Comparison of ENCODE assay signal across 9 cellular contexts in genomic region chr22:27331526-27332281, GRCh38.
A peak's percentile ranks its signal among the peaks of the same experiment; 100 is the strongest.
DNase-seq lines count a peak whose midpoint lies in the region; ATAC-seq, FAIRE-seq and TF ChIP-seq lines count a peak whose summit lies in the region.
"Had no signal": no experiment of that assay in that cellular context is flagged by ENCODE, and none has a peak within 500 bp of the region (broad histone marks: within the 10 kb centered on the region; RNA-seq: fewer than 3 reads in every experiment).

No MANE protein-coding gene starts in this region.

- peak overlapping the region; percentile 19 for H3K4me3 ChIP-seq in adipocyte (ENCODE audit: low read length)

- DNase-seq in NCI-H146 (lab: John Stamatoyannopoulos, UW): peak; percentile 8
- DNase-seq in NCI-H146 treated with DMSO at 0.1 percent for 48 hours (lab: John Stamatoyannopoulos, UW; ENCODE audit: unreplicated experiment): no peak
- peak; percentile 48 for DNase-seq in adipocyte (ENCODE audit: low read depth)
- peak; percentile 54 for DNase-seq in iPS-NIHi11 (ENCODE audit: low spot score)
- peak; percentile 17 for DNase-seq in superior temporal gyrus (ENCODE audit: extremely low spot score)
- DNase-seq in NCI-H524 treated with DMSO at 0.1 percent for 48 hours (lab: John Stamatoyannopoulos, UW): no peak
- no peak for DNase-seq in H54 (ENCODE audit: insufficient read length, low spot score)

- TF ChIP-seq POLR2A in H54 (IDR thresholded peaks at IDR 0.05; ENCODE audit: low read depth, low read length): no peak

- H3K27me3 ChIP-seq in adipocyte (replicated peaks; ENCODE audit: control insufficient read depth, insufficient read depth, low read length): peaks cover 71% of the 10 kb centered on the region

- no peak overlapping the region for H3K9ac ChIP-seq in adipocyte (ENCODE audit: low read length)
- H3K9ac ChIP-seq: KMS-11 had no signal

- no peak for FAIRE-seq in H54 (lab: Jason Lieb, UNC)

- H3K36me3 ChIP-seq in adipocyte (ENCODE audit: control insufficient read depth, insufficient read depth, low read length, severe bottlenecking): no peaks in the 10 kb centered on the region

- peaks cover 6% of the 10 kb centered on the region for H3K4me1 ChIP-seq in adipocyte (ENCODE audit: control insufficient read depth, insufficient read depth, low read length)

- ATAC-seq in GM18861 (IDR thresholded peaks at IDR 0.05; ENCODE audit: unreplicated experiment): no peak

- peaks cover 9% of the 10 kb centered on the region for H3K9me3 ChIP-seq in adipocyte (ENCODE audit: control insufficient read depth, low read length)

Comparison
In these comparisons a context has a peak if more than half of its experiments do, and no peak if none do; other contexts are left out.
1. DNase-seq: peak in NCI-H146 (single experiment), adipocyte (single experiment), iPS-NIHi11 (single experiment) and superior temporal gyrus (single experiment); none in NCI-H146 treated with DMSO at 0.1 percent for 48 hours (single experiment), NCI-H524 treated with DMSO at 0.1 percent for 48 hours (single experiment) and H54 (single experiment).